Comparison of ENCODE assay signal across 30 cellular contexts in the genomic region with DNA sequence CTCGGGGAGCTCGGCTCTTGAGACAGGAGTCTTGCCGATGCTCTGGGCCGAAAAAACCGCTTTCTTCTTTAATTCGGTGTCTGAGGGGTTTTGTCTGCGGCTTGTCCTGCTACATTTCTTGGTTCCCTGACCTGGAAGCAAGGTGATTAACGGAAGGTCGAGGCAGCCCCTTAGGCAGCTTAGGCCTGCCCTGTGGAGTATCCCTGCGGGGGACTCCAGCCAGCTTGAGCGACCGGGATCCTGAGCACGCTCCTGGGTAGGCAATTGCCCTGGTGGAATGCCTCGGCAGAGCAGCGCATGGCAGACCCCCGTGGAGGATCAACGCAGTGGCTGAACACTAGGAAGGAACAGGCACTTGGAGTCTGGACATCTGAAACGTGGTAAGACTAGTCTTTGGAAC.
"Had no signal": no experiment of that assay in that cellular context is flagged by ENCODE, and none has a peak within 500 bp of the region (broad histone marks: within the 10 kb centered on the region; RNA-seq: fewer than 3 reads in every experiment).

No MANE protein-coding gene starts in this region.

- H3K4me3 ChIP-seq: ascending aorta, breast epithelium, cardiac muscle cell, colonic mucosa, gastrocnemius medialis, heart right ventricle had no signal

- H3K27me3 Mint-ChIP-seq: activated naive CD8-positive, alpha-beta T cell treated with anti-CD3 and anti-CD28 coated beads, Interleukin-2, amount 10 ng/mL, durations not matched to agents 7 days and 5 days; brain had no signal

- H3K9me3 Mint-ChIP-seq: activated CD4-positive, alpha-beta memory T cell treated with anti-CD3 and anti-CD28 coated beads, Interleukin-2, amount 10 ng/mL, durations not matched to agents 7 days and 5 days; activated CD4-positive, alpha-beta T cell treated with anti-CD3 and anti-CD28 coated beads, Interleukin-2, amount 10 ng/mL, durations not matched to agents 7 days and 5 days; activated naive CD4-positive, alpha-beta T cell treated with anti-CD3 and anti-CD28 coated beads, Interleukin-2, amount 10 ng/mL, durations not matched to agents 7 days and 5 days; activated naive CD4-positive, alpha-beta T cell treated with anti-CD3 and anti-CD28 coated beads, Interleukin-2, amount 50 U/mL, for 72 hours; activated naive CD8-positive, alpha-beta T cell treated with anti-CD3 and anti-CD28 coated beads, Interleukin-2, amount 10 ng/mL, durations not matched to agents 7 days and 5 days; activated T-cell treated with anti-CD3 and anti-CD28 coated beads, Interleukin-2, amount 50 U/mL, for 24 hours; activated T-cell treated with anti-CD3 and anti-CD28 coated beads, Interleukin-2, amount 50 U/mL, for 72 hours; brain; T-helper 2 cell treated with Interferon-gamma antibody and Interleukin-4, amounts not matched to agents 5 μg/mL and 100 μg/mL, for 36 hours had no signal

- H3K36me3 ChIP-seq: ascending aorta, breast epithelium, cardiac muscle cell, colonic mucosa, gastrocnemius medialis, heart right ventricle had no signal

- H3K4me1 ChIP-seq: ascending aorta, breast epithelium, colonic mucosa, foreskin keratinocyte, gastrocnemius medialis, heart right ventricle had no signal

- H3K4me1 Mint-ChIP-seq: activated CD4-positive, alpha-beta memory T cell treated with anti-CD3 and anti-CD28 coated beads, Interleukin-2, amount 10 ng/mL, durations not matched to agents 7 days and 5 days; activated CD4-positive, alpha-beta T cell treated with anti-CD3 and anti-CD28 coated beads, Interleukin-2, amount 10 ng/mL, durations not matched to agents 7 days and 5 days; activated naive CD4-positive, alpha-beta T cell treated with anti-CD3 and anti-CD28 coated beads, Interleukin-2, amount 10 ng/mL, durations not matched to agents 7 days and 5 days; activated naive CD8-positive, alpha-beta T cell treated with anti-CD3 and anti-CD28 coated beads, Interleukin-2, amount 10 ng/mL, durations not matched to agents 7 days and 5 days; brain; T-helper 17 cell had no signal

- H3K27me3 ChIP-seq: ascending aorta, breast epithelium, cardiac muscle cell, colonic mucosa, foreskin keratinocyte, gastrocnemius medialis had no signal

- H3K36me3 Mint-ChIP-seq: activated naive CD4-positive, alpha-beta T cell treated with anti-CD3 and anti-CD28 coated beads, Interleukin-2, amount 10 ng/mL, durations not matched to agents 7 days and 5 days; activated naive CD4-positive, alpha-beta T cell treated with anti-CD3 and anti-CD28 coated beads, Interleukin-2, amount 50 U/mL, for 72 hours; activated naive CD8-positive, alpha-beta T cell treated with anti-CD3 and anti-CD28 coated beads, Interleukin-2, amount 10 ng/mL, durations not matched to agents 7 days and 5 days; brain had no signal

- H3K4me3 Mint-ChIP-seq: activated CD4-positive, alpha-beta memory T cell treated with anti-CD3 and anti-CD28 coated beads, Interleukin-2, amount 10 ng/mL, durations not matched to agents 7 days and 5 days; activated CD4-positive, alpha-beta T cell treated with anti-CD3 and anti-CD28 coated beads, Interleukin-2, amount 10 ng/mL, durations not matched to agents 7 days and 5 days; activated naive CD4-positive, alpha-beta T cell treated with anti-CD3 and anti-CD28 coated beads, Interleukin-2, amount 10 ng/mL, durations not matched to agents 7 days and 5 days; activated naive CD8-positive, alpha-beta T cell treated with anti-CD3 and anti-CD28 coated beads, Interleukin-2, amount 10 ng/mL, durations not matched to agents 7 days and 5 days; activated T-cell treated with anti-CD3 and anti-CD28 coated beads, Interleukin-2, amount 50 U/mL, for 24 hours; activated T-cell treated with anti-CD3 and anti-CD28 coated beads, Interleukin-2, amount 50 U/mL, for 72 hours; brain; T-helper 17 cell; T-helper 2 cell treated with Interferon-gamma antibody and Interleukin-4, amounts not matched to agents 5 μg/mL and 100 μg/mL, for 36 hours had no signal

- H3K27ac ChIP-seq: ascending aorta, breast epithelium, cardiac muscle cell, colonic mucosa, foreskin keratinocyte, gastrocnemius medialis, heart right ventricle had no signal

- H3K9me3 ChIP-seq: ascending aorta, breast epithelium, colonic mucosa, gastrocnemius medialis, heart right ventricle had no signal

- ATAC-seq: activated naive CD4-positive, alpha-beta T cell treated with anti-CD3 and anti-CD28 coated beads, Interleukin-2, amount 50 U/mL, for 72 hours; activated T-cell treated with anti-CD3 and anti-CD28 coated beads, Interleukin-2, amount 50 U/mL, for 72 hours; esophagus mucosa; foreskin keratinocyte; gastrocnemius medialis; heart right ventricle; T-helper 17 cell had no signal

- DNase-seq: activated CD4-positive, alpha-beta memory T cell treated with anti-CD3 and anti-CD28 coated beads, Interleukin-2, amount 10 ng/mL, durations not matched to agents 7 days and 5 days; activated CD4-positive, alpha-beta T cell treated with anti-CD3 and anti-CD28 coated beads for 1 hour; activated CD4-positive, alpha-beta T cell treated with anti-CD3 and anti-CD28 coated beads for 4 hours; activated CD4-positive, alpha-beta T cell treated with anti-CD3 and anti-CD28 coated beads, Interleukin-2, amount 10 ng/mL, durations not matched to agents 7 days and 5 days; activated CD4-positive, alpha-beta T cell treated with anti-CD3 and anti-CD28 coated beads, Interleukin-2, amount 50 U/mL, for 4 hours; activated CD8-positive, alpha-beta memory T cell treated with anti-CD3 and anti-CD28 coated beads, Interleukin-2, amount 50 U/mL, for 48 hours; activated gamma-delta T cell; activated naive CD4-positive, alpha-beta T cell; activated naive CD4-positive, alpha-beta T cell treated with anti-CD3 and anti-CD28 coated beads, Interleukin-2, amount 10 ng/mL, durations not matched to agents 7 days and 5 days; activated naive CD8-positive, alpha-beta T cell treated with anti-CD3 and anti-CD28 coated beads, Interleukin-2, amount 10 ng/mL, durations not matched to agents 7 days and 5 days; activated T-cell treated with anti-CD3 and anti-CD28 coated beads for 4 hours; activated T-cell treated with anti-CD3 and anti-CD28 coated beads, Interleukin-2, amount 50 U/mL, for 24 hours; activated T-cell treated with anti-CD3 and anti-CD28 coated beads, Interleukin-2, amount 50 U/mL, for 72 hours; central memory CD4-positive, alpha-beta T cell; cerebellar nuclear complex; colonic mucosa; effector CD8-positive, alpha-beta T cell; foreskin keratinocyte; gastrocnemius medialis; heart right ventricle; T-helper 1 cell; T-helper 17 cell; T1000 had no signal

- H3K27ac Mint-ChIP-seq: activated CD4-positive, alpha-beta memory T cell treated with anti-CD3 and anti-CD28 coated beads, Interleukin-2, amount 10 ng/mL, durations not matched to agents 7 days and 5 days; activated CD4-positive, alpha-beta T cell treated with anti-CD3 and anti-CD28 coated beads, Interleukin-2, amount 10 ng/mL, durations not matched to agents 7 days and 5 days; activated naive CD4-positive, alpha-beta T cell treated with anti-CD3 and anti-CD28 coated beads, Interleukin-2, amount 10 ng/mL, durations not matched to agents 7 days and 5 days; activated naive CD8-positive, alpha-beta T cell treated with anti-CD3 and anti-CD28 coated beads, Interleukin-2, amount 10 ng/mL, durations not matched to agents 7 days and 5 days; activated T-cell treated with anti-CD3 and anti-CD28 coated beads, Interleukin-2, amount 50 U/mL, for 24 hours; activated T-cell treated with anti-CD3 and anti-CD28 coated beads, Interleukin-2, amount 50 U/mL, for 72 hours; T-helper 17 cell; T-helper 2 cell treated with Interferon-gamma antibody and Interleukin-4, amounts not matched to agents 5 μg/mL and 100 μg/mL, for 36 hours had no signal
